ENCODE assay signal across 14 cellular contexts in the genomic region with DNA sequence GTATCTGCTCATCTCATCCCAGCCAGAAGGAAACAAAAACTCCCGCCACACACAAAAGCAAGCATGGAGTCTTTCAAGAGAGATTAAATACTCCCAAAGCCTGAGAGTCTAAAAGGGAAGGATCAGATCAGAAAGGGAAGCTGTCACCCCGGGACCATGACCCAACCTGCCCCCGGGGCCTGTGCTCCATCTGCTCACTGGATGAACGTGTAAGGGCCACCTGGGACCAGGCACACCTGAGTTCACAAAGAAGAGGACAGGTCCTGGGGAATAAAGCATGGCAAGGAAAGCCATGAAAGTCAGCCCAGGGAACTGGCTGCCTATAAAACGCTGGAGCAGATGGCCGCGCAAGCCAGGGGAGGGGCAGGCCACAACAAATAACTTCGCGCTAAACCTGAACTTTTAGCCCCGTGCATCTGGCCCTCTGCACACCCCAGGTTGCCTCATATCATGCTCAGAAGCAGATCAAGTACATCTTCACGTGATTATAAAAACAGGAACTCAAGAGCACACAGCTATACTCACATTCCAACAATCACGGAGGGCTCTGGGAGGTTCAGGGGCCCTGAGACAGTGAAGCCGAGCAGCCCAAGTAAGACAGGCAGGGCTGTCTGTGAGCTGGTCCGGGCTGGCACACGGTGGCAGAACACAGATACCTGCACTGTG. TPM values are rescaled to one million over a fixed set of nuclear protein-coding genes. Genes with fewer than 3 reads are reported as not detected.
DNase-seq lines count a peak whose midpoint lies in the region; ATAC-seq and TF ChIP-seq lines count a peak whose summit lies in the region.
"Had no signal": no experiment of that assay in that cellular context is flagged by ENCODE, and none has a peak within 500 bp of the region (broad histone marks: within the 10 kb centered on the region; RNA-seq: fewer than 3 reads in every experiment).

No MANE protein-coding gene starts in this region.

- H3K9me3 Mint-ChIP-seq in activated T-cell treated with anti-CD3 and anti-CD28 coated beads, Interleukin-2, amount 50 U/mL, for 24 hours, result no peaks in the 10 kb centered on the region
- no peaks in the 10 kb centered on the region for H3K9me3 Mint-ChIP-seq in activated T-cell treated with anti-CD3 and anti-CD28 coated beads, Interleukin-2, amount 50 U/mL, for 4 hours
- no peaks in the 10 kb centered on the region for H3K9me3 Mint-ChIP-seq in activated CD4-positive, alpha-beta memory T cell treated with anti-CD3 and anti-CD28 coated beads, Interleukin-2, amount 10 ng/mL, durations not matched to agents 7 days and 5 days
- H3K9me3 Mint-ChIP-seq: IgD-negative memory B cell had no signal

- H3K4me3 ChIP-seq in fibroblast of villous mesenchyme (ENCODE audit: low read depth, low read length) (no peak overlapping the region), suprapubic skin (no peak overlapping the region)
- H3K4me3 ChIP-seq: sigmoid colon, SJSA1 had no signal

- ATAC-seq in activated T-cell treated with anti-CD3 and anti-CD28 coated beads, Interleukin-2, amount 50 U/mL, for 4 hours, result no peak
- no peak for ATAC-seq in HG03025 (IDR thresholded peaks at IDR 0.05; ENCODE audit: low FRiP score, unreplicated experiment)

- WGBS in suprapubic skin, result 60% methylated on average over 14 of the region's 15 CpGs

- no peaks in the 10 kb centered on the region for H3K27me3 ChIP-seq in suprapubic skin
- H3K27me3 ChIP-seq: sigmoid colon, SJSA1 had no signal

- CTCF ChIA-PET in activated CD4-positive, alpha-beta memory T cell treated with anti-CD3 and anti-CD28 coated beads, Interleukin-2, amount 10 ng/mL, durations not matched to agents 7 days and 5 days (lab: Charles Lee), result no interaction called here

- POLR2A ChIA-PET in activated CD4-positive, alpha-beta memory T cell treated with anti-CD3 and anti-CD28 coated beads, Interleukin-2, amount 10 ng/mL, durations not matched to agents 7 days and 5 days (lab: Charles Lee), result interaction anchor here (0.9 kb wide), 1 partner anchor 10 kb away, joined by 3 read pairs; no protein-coding TSS in a partner anchor

- no peaks in the 10 kb centered on the region for H3K27me3 Mint-ChIP-seq in activated T-cell treated with anti-CD3 and anti-CD28 coated beads, Interleukin-2, amount 50 U/mL, for 24 hours
- H3K27me3 Mint-ChIP-seq in activated T-cell treated with anti-CD3 and anti-CD28 coated beads, Interleukin-2, amount 50 U/mL, for 4 hours (ENCODE audit: low read depth), result no peaks in the 10 kb centered on the region
- H3K27me3 Mint-ChIP-seq in activated CD4-positive, alpha-beta memory T cell treated with anti-CD3 and anti-CD28 coated beads, Interleukin-2, amount 10 ng/mL, durations not matched to agents 7 days and 5 days, result no peaks in the 10 kb centered on the region
- H3K27me3 Mint-ChIP-seq: activated naive CD8-positive, alpha-beta T cell; IgD-negative memory B cell had no signal

- no peak overlapping the region for H3K4me3 Mint-ChIP-seq in activated T-cell treated with anti-CD3 and anti-CD28 coated beads, Interleukin-2, amount 50 U/mL, for 24 hours
- no peak overlapping the region for H3K4me3 Mint-ChIP-seq in activated T-cell treated with anti-CD3 and anti-CD28 coated beads, Interleukin-2, amount 50 U/mL, for 4 hours
- no peak overlapping the region for H3K4me3 Mint-ChIP-seq in activated CD4-positive, alpha-beta memory T cell treated with anti-CD3 and anti-CD28 coated beads, Interleukin-2, amount 10 ng/mL, durations not matched to agents 7 days and 5 days

- H3K27ac ChIP-seq in suprapubic skin, result peak overlapping the region; percentile 12
- H3K27ac ChIP-seq: SJSA1 had no signal

- peak overlapping the region; percentile 96 for H3K27ac Mint-ChIP-seq in activated T-cell treated with anti-CD3 and anti-CD28 coated beads, Interleukin-2, amount 50 U/mL, for 24 hours
- no peak overlapping the region for H3K27ac Mint-ChIP-seq in activated CD4-positive, alpha-beta memory T cell treated with anti-CD3 and anti-CD28 coated beads, Interleukin-2, amount 10 ng/mL, durations not matched to agents 7 days and 5 days
- H3K27ac Mint-ChIP-seq: activated naive CD8-positive, alpha-beta T cell had no signal

- no peak for DNase-seq in activated T-cell treated with anti-CD3 and anti-CD28 coated beads, Interleukin-2, amount 50 U/mL, for 24 hours
- DNase-seq in activated T-cell treated with anti-CD3 and anti-CD28 coated beads, Interleukin-2, amount 50 U/mL, for 4 hours, result no peak
- DNase-seq in NOMO-1 treated with DMSO at 0.1 percent for 48 hours (lab: John Stamatoyannopoulos, UW; ENCODE audit: unreplicated experiment) (peak; percentile 88), fibroblast of villous mesenchyme (ENCODE audit: low read depth) (peak; percentile 36), suprapubic skin (ENCODE audit: low spot score in 2 of 2) (no peak), HuH-7 (ENCODE audit: low spot score) (no peak)
- DNase-seq in activated CD4-positive, alpha-beta memory T cell treated with anti-CD3 and anti-CD28 coated beads, Interleukin-2, amount 10 ng/mL, durations not matched to agents 7 days and 5 days, result no peak
- DNase-seq: activated CD4-positive, alpha-beta T cell treated with anti-CD3 and anti-CD28 coated beads for 48 hours; EL; sigmoid colon had no signal

- H3K36me3 ChIP-seq in suprapubic skin, result peaks cover 5% of the 10 kb centered on the region

- peaks cover 63% of the 10 kb centered on the region for H3K4me1 ChIP-seq in suprapubic skin

- TF ChIP-seq POLR2A in suprapubic skin (IDR thresholded peaks at IDR 0.05), result no peak

- H3K9me3 ChIP-seq in suprapubic skin, result no peaks in the 10 kb centered on the region
- H3K9me3 ChIP-seq: sigmoid colon, SJSA1 had no signal

- H3K4me1 Mint-ChIP-seq in activated T-cell treated with anti-CD3 and anti-CD28 coated beads, Interleukin-2, amount 50 U/mL, for 24 hours (ENCODE audit: low read depth), result peaks cover 52% of the 10 kb centered on the region
- H3K4me1 Mint-ChIP-seq in activated T-cell treated with anti-CD3 and anti-CD28 coated beads, Interleukin-2, amount 50 U/mL, for 4 hours (ENCODE audit: low read depth), result peaks cover 52% of the 10 kb centered on the region
- peaks cover 41% of the 10 kb centered on the region for H3K4me1 Mint-ChIP-seq in activated CD4-positive, alpha-beta memory T cell treated with anti-CD3 and anti-CD28 coated beads, Interleukin-2, amount 10 ng/mL, durations not matched to agents 7 days and 5 days

- H3K36me3 Mint-ChIP-seq in activated T-cell treated with anti-CD3 and anti-CD28 coated beads, Interleukin-2, amount 50 U/mL, for 24 hours (ENCODE audit: low read depth), result peaks cover 81% of the 10 kb centered on the region
- peaks cover 1% of the 10 kb centered on the region for H3K36me3 Mint-ChIP-seq in activated T-cell treated with anti-CD3 and anti-CD28 coated beads, Interleukin-2, amount 50 U/mL, for 4 hours (ENCODE audit: insufficient read depth)
- H3K36me3 Mint-ChIP-seq in activated CD4-positive, alpha-beta memory T cell treated with anti-CD3 and anti-CD28 coated beads, Interleukin-2, amount 10 ng/mL, durations not matched to agents 7 days and 5 days (ENCODE audit: low read depth), result peaks cover 28% of the 10 kb centered on the region

- TF ChIP-seq CTCF in fibroblast of villous mesenchyme (IDR thresholded peaks at IDR 0.05; ENCODE audit: insufficient read depth, low read depth, low read length), result no peak
- no peak for TF ChIP-seq CTCF in suprapubic skin (IDR thresholded peaks at IDR 0.05)

- TF ChIP-seq EP300 in suprapubic skin (IDR thresholded peaks at IDR 0.05), result no peak

RNA-seq across cellular contexts. Expression of gene TMEM11, which starts 3.4 kb away (rescaled TPM):
- total RNA-seq in activated T-cell treated with anti-CD3 and anti-CD28 coated beads, Interleukin-2, amount 50 U/mL, for 4 hours, result 10 to 100 TPM; 35.7 to 39.8 (median 35.7) TPM
- total RNA-seq in fibroblast of villous mesenchyme, result 19.6 and 21.6 TPM in 2 replicates
- 10 to 100 TPM; 25.6 to 38.0 (median 33.8) TPM for total RNA-seq in suprapubic skin
- total RNA-seq in activated CD4-positive, alpha-beta memory T cell treated with anti-CD3 and anti-CD28 coated beads, Interleukin-2, amount 10 ng/mL, durations not matched to agents 7 days and 5 days, result 10 to 100 TPM; 23.2 to 23.3 TPM

RNA-seq across cellular contexts. Expression of gene NATD1, which starts 42.7 kb away (rescaled TPM):
- total RNA-seq in activated T-cell treated with anti-CD3 and anti-CD28 coated beads, Interleukin-2, amount 50 U/mL, for 4 hours, result under 1 TPM; 0.73 to 0.98 (median 0.90) TPM
- 2.6 and 3.0 TPM in 2 replicates for total RNA-seq in fibroblast of villous mesenchyme
- total RNA-seq in suprapubic skin, result 10 to 100 TPM; 11.2 to 21.1 (median 14.6) TPM
- 1 to 10 TPM; 7.2 to 8.3 TPM for total RNA-seq in activated CD4-positive, alpha-beta memory T cell treated with anti-CD3 and anti-CD28 coated beads, Interleukin-2, amount 10 ng/mL, durations not matched to agents 7 days and 5 days

Comparison
In these comparisons a context has a peak if more than half of its experiments do, and no peak if none do; other contexts are left out.
1. DNase-seq: peak in NOMO-1 treated with DMSO at 0.1 percent for 48 hours (single experiment) and fibroblast of villous mesenchyme (single experiment); none in activated T-cell treated with anti-CD3 and anti-CD28 coated beads, Interleukin-2, amount 50 U/mL, for 24 hours (single experiment), activated T-cell treated with anti-CD3 and anti-CD28 coated beads, Interleukin-2, amount 50 U/mL, for 4 hours (single experiment), suprapubic skin (0 of 2), activated CD4-positive, alpha-beta memory T cell treated with anti-CD3 and anti-CD28 coated beads, Interleukin-2, amount 10 ng/mL, durations not matched to agents 7 days and 5 days (single experiment) and HuH-7 (single experiment).